Comparison of ENCODE assay signal across 9 cellular contexts in the genomic region with DNA sequence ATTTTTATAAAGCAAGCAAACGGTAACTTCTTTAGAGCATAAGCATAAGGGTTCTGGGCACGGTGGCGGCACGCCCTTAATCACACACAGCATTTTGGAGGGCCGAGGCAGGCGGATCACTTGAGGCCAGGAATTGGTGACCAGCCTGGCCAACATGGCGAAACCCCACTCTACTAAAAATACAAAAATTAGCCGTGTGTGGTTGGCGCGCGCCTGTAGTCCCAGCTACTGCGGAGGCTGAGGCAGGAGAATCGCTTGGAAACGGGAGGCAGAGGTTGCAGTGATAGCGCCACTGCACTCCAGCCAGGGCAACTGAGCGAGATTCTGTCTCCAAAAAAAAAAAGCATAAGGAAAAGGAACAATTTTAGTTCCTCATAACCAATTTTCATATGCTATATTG. TPM values are rescaled to one million over a fixed set of nuclear protein-coding genes. Genes with fewer than 3 reads are reported as not detected.
A peak's percentile ranks its signal among the peaks of the same experiment; 100 is the strongest.
DNase-seq lines count a peak whose midpoint lies in the region; ATAC-seq and TF ChIP-seq lines count a peak whose summit lies in the region.
"Had no signal": no experiment of that assay in that cellular context is flagged by ENCODE, and none has a peak within 500 bp of the region (broad histone marks: within the 10 kb centered on the region; RNA-seq: fewer than 3 reads in every experiment).

No MANE protein-coding gene starts in this region.

- H3K27ac ChIP-seq in GM23248 = no peak overlapping the region; the same call in 1 of the 2 replicates
- H3K27ac ChIP-seq in OCI-LY1 (ENCODE audit: low read depth, low read length, poor library complexity, severe bottlenecking) = no peak overlapping the region
- H3K27ac ChIP-seq in rectal smooth muscle tissue (ENCODE audit: low read depth, low read length) = no peak overlapping the region

- H3K27me3 ChIP-seq in GM23248 (replicated peaks; ENCODE audit: insufficient read depth) (no peaks in the 10 kb centered on the region), OCI-LY1 (ENCODE audit: insufficient read depth, low read length) (no peaks in the 10 kb centered on the region), rectal smooth muscle tissue (ENCODE audit: control insufficient read depth, insufficient read depth, low read length) (no peaks in the 10 kb centered on the region)

- H3K4me2 ChIP-seq in GM23248 (ENCODE audit: unreplicated experiment) (peak overlapping the region; percentile 96), OCI-LY1 (ENCODE audit: low read length) (peak overlapping the region; percentile 64)

- H3K9me2 ChIP-seq in GM23248 (ENCODE audit: insufficient read depth) (no peaks in the 10 kb centered on the region), OCI-LY1 (ENCODE audit: low read depth, low read length) (no peaks in the 10 kb centered on the region)

- peak overlapping the region; percentile 49 for H3K27ac Mint-ChIP-seq in endothelial cell (ENCODE audit: unreplicated experiment)

- H3K9me3 Mint-ChIP-seq in endothelial cell (ENCODE audit: unreplicated experiment) = no peaks in the 10 kb centered on the region

- H3K4me1 ChIP-seq in GM23248 (ENCODE audit: insufficient read depth) = peaks cover 18% of the 10 kb centered on the region
- H3K4me1 ChIP-seq in OCI-LY1 (ENCODE audit: insufficient read depth, low read length, severe bottlenecking) = peaks cover 59% of the 10 kb centered on the region
- peaks cover 7% of the 10 kb centered on the region for H3K4me1 ChIP-seq in rectal smooth muscle tissue (ENCODE audit: control insufficient read depth, insufficient read depth, low read length)

- in situ Hi-C loops in GM23248 (cut with MboI) = no loop called here

- ATAC-seq in HG03520 (IDR thresholded peaks at IDR 0.05; ENCODE audit: unreplicated experiment) = no peak
- no peak for ATAC-seq in HG02610 (IDR thresholded peaks at IDR 0.05; ENCODE audit: unreplicated experiment)

- peaks cover 24% of the 10 kb centered on the region for H3K36me3 Mint-ChIP-seq in endothelial cell (ENCODE audit: low read depth, unreplicated experiment)

- H3K4me1 Mint-ChIP-seq in endothelial cell (ENCODE audit: unreplicated experiment) = peaks cover 55% of the 10 kb centered on the region

- H3K4me3 ChIP-seq in GM23248 (peak overlapping the region; percentile 81), OCI-LY1 (ENCODE audit: low read depth, low read length, poor library complexity, severe bottlenecking) (peak overlapping the region; percentile 94), rectal smooth muscle tissue (ENCODE audit: low read length) (peak overlapping the region; percentile 93)

- TF ChIP-seq CTCF in OCI-LY1 (IDR thresholded peaks at IDR 0.05; ENCODE audit: low read length) = no peak
- no peak for TF ChIP-seq CTCF in endothelial cell (IDR thresholded peaks at IDR 0.05; ENCODE audit: unreplicated experiment)

- H3K79me2 ChIP-seq in GM23248 (ENCODE audit: insufficient read depth) (peaks cover 95% of the 10 kb centered on the region), OCI-LY1 (ENCODE audit: insufficient read depth, low read length) (peaks cover 75% of the 10 kb centered on the region)

- peak overlapping the region; percentile 100 for H3K4me3 Mint-ChIP-seq in endothelial cell (ENCODE audit: unreplicated experiment)

- H3F3A ChIP-seq in GM23248 (ENCODE audit: insufficient read depth) (peaks cover 23% of the 10 kb centered on the region; the same call in 1 of the 2 replicates), OCI-LY1 (ENCODE audit: insufficient read depth, low read length) (no peaks in the 10 kb centered on the region)

- H4K20me1 ChIP-seq in GM23248 (ENCODE audit: insufficient read depth) = peaks cover 18% of the 10 kb centered on the region
- H4K20me1 ChIP-seq in OCI-LY1 (ENCODE audit: insufficient read depth, low read length) = no peaks in the 10 kb centered on the region

- DNase-seq in GM23248 (no peak), endothelial cell (ENCODE audit: low spot score) (no peak), NCI-H1048 (lab: John Stamatoyannopoulos, UW) (no peak), NCI-H187 treated with DMSO at 0.1 percent for 48 hours (lab: John Stamatoyannopoulos, UW) (no peak)
- DNase-seq: NK-92 treated with Interleukin-12 subunit alpha and Interleukin-12 subunit beta, amount 100 ng/mL, for 24 hours had no signal

- H2AFZ ChIP-seq in GM23248 (no peak overlapping the region), OCI-LY1 (ENCODE audit: low read length) (no peak overlapping the region)

- H3K27me3 Mint-ChIP-seq in endothelial cell (ENCODE audit: unreplicated experiment) = peaks cover 10% of the 10 kb centered on the region

- H3K36me3 ChIP-seq in GM23248 (ENCODE audit: low read depth) (no peaks in the 10 kb centered on the region), OCI-LY1 (ENCODE audit: insufficient read depth, low read length) (peaks cover 5% of the 10 kb centered on the region; the same call in 1 of the 2 replicates), rectal smooth muscle tissue (ENCODE audit: control insufficient read depth, insufficient read depth, low read length) (no peaks in the 10 kb centered on the region)

- WGBS in GM23248 (ENCODE audit: low coverage in 1 of 2, low lambda C conversion rate in 2 of 2, missing lambda C conversion rate in 2 of 2), 2 experiments = 80 to 82% methylated on average over 16 of the region's 16 CpGs

- H3K9me3 ChIP-seq in GM23248 (ENCODE audit: low read depth) (no peaks in the 10 kb centered on the region), OCI-LY1 (ENCODE audit: low read length) (no peaks in the 10 kb centered on the region)

- H3K9ac ChIP-seq in GM23248 = peak overlapping the region; percentile 98
- no peak overlapping the region for H3K9ac ChIP-seq in OCI-LY1 (ENCODE audit: low read length)
- H3K9ac ChIP-seq in rectal smooth muscle tissue (ENCODE audit: low read length) = no peak overlapping the region

RNA-seq across cellular contexts. Expression of a gene that starts 2.6 kb away (rescaled TPM):
- total RNA-seq in GM23248 (2014; rRNA removed; shearing (Covaris generic)) = 50.8 and 67.9 TPM in 2 replicates
- 43.1 and 45.8 TPM in 2 replicates for polyA plus RNA-seq in GM23248 (2016; fragmentation: Nextera tagmentation; extraction: Ambion mirVana)
- total RNA-seq in endothelial cell (ENCODE audit: unreplicated experiment) = 135 TPM
